ENCODE assay signal across 1 cellular context in the genomic region with DNA sequence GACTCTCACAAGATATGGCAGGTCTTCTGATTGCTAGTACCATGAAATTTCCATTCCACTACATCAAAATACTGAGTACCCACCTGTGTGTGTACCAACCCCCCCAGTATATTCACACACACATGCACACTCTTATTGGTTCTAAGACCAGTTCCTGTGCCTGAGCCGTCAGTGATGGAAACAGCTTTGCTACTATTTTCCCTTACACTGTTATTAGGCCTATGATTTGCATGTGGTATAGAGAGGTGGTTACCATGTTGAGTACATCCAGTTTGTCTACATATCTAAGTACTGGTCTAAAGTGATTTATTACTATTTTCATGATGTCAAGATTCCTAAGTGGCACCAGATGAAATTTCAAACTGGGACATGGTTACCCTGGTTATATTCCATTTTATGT.
TF ChIP-seq lines count a peak whose summit lies in the region.

No MANE protein-coding gene starts in this region.

TF ChIP-seq in GM12878, 131 proteins besides CTCF, POLR2A, EP300 and RAD21 (continued from another document):
- no peak for TF ChIP-seq ZBTB33 (IDR thresholded peaks at IDR 0.05)
- TF ChIP-seq KLF5 (IDR thresholded peaks at IDR 0.05; ENCODE audit: partially characterized antibody) = no peak
